1 cellular context compared by ENCODE assay signal in the genomic region with DNA sequence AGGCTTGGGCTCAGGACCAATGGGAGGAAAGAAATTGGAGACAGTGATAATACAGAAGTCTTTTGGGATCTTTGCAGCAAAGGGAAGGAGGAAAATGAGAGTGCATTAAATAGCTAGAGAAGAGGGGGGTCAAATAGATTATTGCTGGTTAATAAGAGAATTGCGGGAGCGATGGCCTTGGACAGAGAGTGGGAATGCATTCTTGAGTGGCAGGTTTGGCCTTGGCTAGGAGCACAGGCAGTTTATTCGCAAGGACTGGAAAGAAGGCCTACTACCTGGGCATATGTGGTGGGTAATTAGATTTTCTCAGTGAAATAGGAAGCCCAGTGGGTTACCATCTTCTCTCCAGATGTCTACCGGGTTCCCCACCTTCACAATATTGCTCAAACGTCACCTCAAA.
TF ChIP-seq lines count a peak whose summit lies in the region.

No MANE protein-coding gene starts in this region.

TF ChIP-seq in GM12878, 131 proteins besides CTCF, POLR2A, EP300 and RAD21:
- no peak for TF ChIP-seq SRF (IDR thresholded peaks at IDR 0.05; ENCODE audit: low read depth in 2 of 2, low read length in 2 of 2)
- TF ChIP-seq TCF3 (IDR thresholded peaks at IDR 0.05; ENCODE audit: borderline replicate concordance, insufficient read depth, low read depth, low read length) = no peak
- TF ChIP-seq FOXK2 (IDR thresholded peaks at IDR 0.05) = no peak
- no peak for TF ChIP-seq ZNF592 (IDR thresholded peaks at IDR 0.05)
- TF ChIP-seq STAT3 (IDR thresholded peaks at IDR 0.05; ENCODE audit: low read depth, low read length) = no peak
- no peak for TF ChIP-seq ZNF217 (IDR thresholded peaks at IDR 0.05)
- TF ChIP-seq SMC3 (IDR thresholded peaks at IDR 0.05; ENCODE audit: borderline replicate concordance, low read length) = no peak
- no peak for TF ChIP-seq BMI1 (IDR thresholded peaks at IDR 0.05; ENCODE audit: borderline replicate concordance)
- TF ChIP-seq MLLT1 (IDR thresholded peaks at IDR 0.05) = no peak
